Comparison of ENCODE assay signal across 1 cellular context in genomic region chr1:204503122-204503912, GRCh38.
TF ChIP-seq lines count a peak whose summit lies in the region.

No MANE protein-coding gene starts in this region.

TF ChIP-seq in endothelial cell of umbilical vein, 7 proteins besides CTCF, POLR2A, EP300 and RAD21 (continued from another document):
- TF ChIP-seq MAX (IDR thresholded peaks at IDR 0.05; ENCODE audit: insufficient read depth, insufficient read length) = no peak
